1 cellular context compared by ENCODE assay signal in the genomic region with DNA sequence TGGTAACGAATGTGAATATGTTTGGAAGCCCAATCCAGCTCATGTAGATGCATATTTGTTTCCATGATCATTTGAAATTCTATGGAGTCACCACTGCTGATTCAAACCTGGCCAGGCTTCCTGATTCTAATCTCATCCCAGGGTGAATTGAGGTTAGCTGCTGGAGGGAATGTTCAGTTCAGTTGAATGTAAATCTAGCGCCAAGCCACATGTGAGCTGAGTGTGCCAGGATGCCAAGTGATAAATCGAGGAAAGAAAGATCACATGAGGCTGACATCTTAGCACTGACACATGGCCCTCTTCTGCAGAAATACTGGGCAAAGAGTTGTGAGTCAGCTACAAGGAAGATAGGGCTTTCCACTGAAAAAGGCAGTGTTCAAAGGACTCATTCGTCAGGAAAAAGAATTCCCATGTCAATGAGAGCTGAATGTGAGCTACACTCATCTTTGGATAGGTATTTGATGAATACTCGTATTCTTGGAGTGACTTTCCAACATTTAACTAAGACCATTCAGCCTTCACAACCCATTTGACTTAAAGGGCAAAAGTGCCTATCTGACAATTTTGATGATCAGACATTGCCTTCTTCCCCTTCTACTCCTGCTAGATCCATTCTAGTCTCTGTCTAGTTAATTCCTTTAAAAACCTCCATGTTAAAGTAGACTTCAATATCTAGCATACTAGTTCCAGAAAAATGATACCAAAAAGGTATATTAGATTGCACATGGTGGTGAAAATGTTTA.
TF ChIP-seq lines count a peak whose summit lies in the region.

No MANE protein-coding gene starts in this region.

TF ChIP-seq in K562, 482 proteins besides CTCF, POLR2A, EP300 and RAD21 (continued from another document):
- TF ChIP-seq, protein P1, sequence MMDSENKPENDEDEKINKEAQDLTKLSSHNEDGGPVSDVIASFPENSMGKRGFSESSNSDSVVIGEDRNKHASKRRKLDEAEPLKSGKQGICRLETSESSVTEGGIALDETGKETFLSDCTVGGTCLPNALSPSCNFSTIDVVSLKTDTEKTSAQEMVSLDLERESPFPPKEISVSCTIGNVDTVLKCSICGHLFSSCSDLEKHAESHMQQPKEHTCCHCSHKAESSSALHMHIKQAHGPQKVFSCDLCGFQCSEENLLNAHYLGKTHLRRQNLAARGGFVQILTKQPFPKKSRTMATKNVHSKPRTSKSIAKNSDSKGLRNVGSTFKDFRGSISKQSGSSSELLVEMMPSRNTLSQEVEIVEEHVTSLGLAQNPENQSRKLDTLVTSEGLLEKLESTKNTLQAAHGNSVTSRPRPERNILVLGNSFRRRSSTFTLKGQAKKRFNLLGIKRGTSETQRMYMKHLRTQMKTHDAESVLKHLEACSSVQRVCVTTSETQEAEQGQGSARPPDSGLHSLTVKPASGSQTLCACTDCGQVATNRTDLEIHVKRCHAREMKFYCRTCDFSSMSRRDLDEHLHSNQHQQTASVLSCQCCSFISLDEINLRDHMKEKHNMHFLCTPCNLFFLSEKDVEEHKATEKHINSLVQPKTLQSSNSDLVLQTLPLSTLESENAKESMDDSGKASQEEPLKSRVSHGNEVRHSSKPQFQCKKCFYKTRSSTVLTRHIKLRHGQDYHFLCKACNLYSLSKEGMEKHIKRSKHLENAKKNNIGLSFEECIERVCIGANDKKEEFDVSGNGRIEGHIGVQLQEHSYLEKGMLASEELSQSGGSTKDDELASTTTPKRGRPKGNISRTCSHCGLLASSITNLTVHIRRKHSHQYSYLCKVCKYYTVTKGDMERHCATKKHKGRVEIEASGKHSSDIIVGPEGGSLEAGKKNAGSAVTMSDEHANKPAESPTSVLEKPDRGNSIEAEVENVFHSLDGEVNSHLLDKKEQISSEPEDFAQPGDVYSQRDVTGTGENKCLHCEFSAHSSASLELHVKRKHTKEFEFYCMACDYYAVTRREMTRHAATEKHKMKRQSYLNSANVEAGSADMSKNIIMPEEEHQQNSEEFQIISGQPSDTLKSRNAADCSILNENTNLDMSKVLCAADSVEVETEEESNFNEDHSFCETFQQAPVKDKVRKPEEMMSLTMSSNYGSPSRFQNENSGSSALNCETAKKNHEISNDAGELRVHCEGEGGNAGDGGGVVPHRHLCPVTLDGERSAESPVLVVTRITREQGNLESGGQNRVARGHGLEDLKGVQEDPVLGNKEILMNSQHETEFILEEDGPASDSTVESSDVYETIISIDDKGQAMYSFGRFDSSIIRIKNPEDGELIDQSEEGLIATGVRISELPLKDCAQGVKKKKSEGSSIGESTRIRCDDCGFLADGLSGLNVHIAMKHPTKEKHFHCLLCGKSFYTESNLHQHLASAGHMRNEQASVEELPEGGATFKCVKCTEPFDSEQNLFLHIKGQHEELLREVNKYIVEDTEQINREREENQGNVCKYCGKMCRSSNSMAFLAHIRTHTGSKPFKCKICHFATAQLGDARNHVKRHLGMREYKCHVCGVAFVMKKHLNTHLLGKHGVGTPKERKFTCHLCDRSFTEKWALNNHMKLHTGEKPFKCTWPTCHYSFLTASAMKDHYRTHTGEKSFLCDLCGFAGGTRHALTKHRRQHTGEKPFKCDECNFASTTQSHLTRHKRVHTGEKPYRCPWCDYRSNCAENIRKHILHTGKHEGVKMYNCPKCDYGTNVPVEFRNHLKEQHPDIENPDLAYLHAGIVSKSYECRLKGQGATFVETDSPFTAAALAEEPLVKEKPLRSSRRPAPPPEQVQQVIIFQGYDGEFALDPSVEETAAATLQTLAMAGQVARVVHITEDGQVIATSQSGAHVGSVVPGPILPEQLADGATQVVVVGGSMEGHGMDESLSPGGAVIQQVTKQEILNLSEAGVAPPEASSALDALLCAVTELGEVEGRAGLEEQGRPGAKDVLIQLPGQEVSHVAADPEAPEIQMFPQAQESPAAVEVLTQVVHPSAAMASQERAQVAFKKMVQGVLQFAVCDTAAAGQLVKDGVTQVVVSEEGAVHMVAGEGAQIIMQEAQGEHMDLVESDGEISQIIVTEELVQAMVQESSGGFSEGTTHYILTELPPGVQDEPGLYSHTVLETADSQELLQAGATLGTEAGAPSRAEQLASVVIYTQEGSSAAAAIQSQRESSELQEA (IDR thresholded peaks at IDR 0.05; ENCODE audit: low read depth) = no peak
- TF ChIP-seq ZNF316 (IDR thresholded peaks at IDR 0.05) = peak; percentile 58; the same call in 1 of the 2 replicates
- no peak for TF ChIP-seq IFI16 (CRISPR knock-in tag; IDR thresholded peaks at IDR 0.05)
- peak; percentile 36; the same call in 1 of the 2 replicates for TF ChIP-seq MAFG (tag; conservative IDR thresholded peaks at IDR 0.05)
